ENCODE assay signal across 12 cellular contexts in the genomic region with DNA sequence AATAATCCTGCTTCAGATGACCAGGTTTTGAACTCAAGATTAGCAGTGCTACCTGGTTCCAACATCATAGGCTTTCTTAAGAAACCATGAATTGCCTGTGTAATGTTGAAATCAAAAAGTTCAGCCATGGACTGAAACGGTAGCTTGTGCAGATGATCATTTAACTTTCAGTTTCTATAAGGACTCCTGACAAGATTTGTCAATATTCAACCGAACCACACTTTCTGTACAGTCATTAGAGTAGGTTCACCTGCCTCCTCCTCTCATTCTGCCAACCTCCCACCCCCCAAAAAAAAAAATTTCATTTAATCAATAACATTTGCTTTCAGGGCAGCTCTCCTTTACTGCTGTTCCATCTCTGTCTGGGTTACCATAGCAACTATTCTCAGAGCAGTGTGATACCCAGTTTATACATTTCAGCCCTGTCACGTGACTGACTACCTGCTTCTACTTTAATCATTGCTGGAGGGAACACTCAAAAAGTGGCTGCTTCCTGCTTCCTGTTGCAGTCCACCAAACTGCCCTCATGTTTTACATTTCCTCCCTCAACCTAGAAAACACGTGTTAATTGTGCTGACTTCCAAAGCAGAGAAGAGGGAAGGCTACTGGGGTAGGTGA.
DNase-seq lines count a peak whose midpoint lies in the region; ATAC-seq and TF ChIP-seq lines count a peak whose summit lies in the region.
"Had no signal": no experiment of that assay in that cellular context is flagged by ENCODE, and none has a peak within 500 bp of the region (broad histone marks: within the 10 kb centered on the region; RNA-seq: fewer than 3 reads in every experiment).

No MANE protein-coding gene starts in this region.

- H3K4me1 ChIP-seq in smooth muscle cell (ENCODE audit: low read depth) (peaks cover 23% of the 10 kb centered on the region), heart left ventricle (no peaks in the 10 kb centered on the region), tibial nerve (no peaks in the 10 kb centered on the region)

- TF ChIP-seq EP300 in Ishikawa (IDR thresholded peaks at IDR 0.05; ENCODE audit: borderline replicate concordance) (no peak), tibial nerve (IDR thresholded peaks at IDR 0.05) (no peak)

- no peaks in the 10 kb centered on the region for H3K27me3 ChIP-seq in smooth muscle cell (ENCODE audit: low read depth)
- H3K27me3 ChIP-seq in heart left ventricle = no peaks in the 10 kb centered on the region
- no peaks in the 10 kb centered on the region for H3K27me3 ChIP-seq in tibial nerve

- no peaks in the 10 kb centered on the region for H3F3A ChIP-seq in smooth muscle cell (ENCODE audit: low read depth)

- TF ChIP-seq RAD21 in Ishikawa (IDR thresholded peaks at IDR 0.05; ENCODE audit: low read depth) = no peak

- H3K9ac ChIP-seq in smooth muscle cell (ENCODE audit: low read depth) = peak overlapping the region; percentile 61

- H3K4me3 ChIP-seq in smooth muscle cell (no peak overlapping the region), heart left ventricle (no peak overlapping the region), tibial nerve (no peak overlapping the region)

- no peaks in the 10 kb centered on the region for H4K20me1 ChIP-seq in smooth muscle cell (ENCODE audit: low read depth)

- peak overlapping the region; percentile 36 for H2AFZ ChIP-seq in smooth muscle cell (ENCODE audit: low read depth)

- H3K9me3 ChIP-seq in smooth muscle cell (replicated peaks; ENCODE audit: low read depth) (no peaks in the 10 kb centered on the region), heart left ventricle (no peaks in the 10 kb centered on the region), tibial nerve (no peaks in the 10 kb centered on the region)

- H3K36me3 ChIP-seq in smooth muscle cell (ENCODE audit: low read depth) (no peaks in the 10 kb centered on the region), heart left ventricle (no peaks in the 10 kb centered on the region), tibial nerve (no peaks in the 10 kb centered on the region)

- intact Hi-C loops in heart left ventricle (cut with DNase I) = loop anchor here in 1 of 10 donors (10.0 kb wide), 1 partner anchor 280 kb away; no protein-coding TSS in a partner anchor

- ATAC-seq in activated CD4-positive, CD25-positive, alpha-beta regulatory T cell treated with anti-CD3 and anti-CD28 coated beads, Interleukin-2, amount 50 U/mL, for 24 hours = peak; percentile 55 to 66
- ATAC-seq in HG02623 (IDR thresholded peaks at IDR 0.05; ENCODE audit: unreplicated experiment) (peak; percentile 91), heart left ventricle (no peak)

- no peak for DNase-seq in activated CD4-positive, CD25-positive, alpha-beta regulatory T cell (lab: John Stamatoyannopoulos, UW)
- DNase-seq in smooth muscle cell (lab: John Stamatoyannopoulos, UW; ENCODE audit: unreplicated experiment) (no peak), NCI-H2227 treated with DMSO at 0.1 percent for 48 hours (lab: John Stamatoyannopoulos, UW) (no peak), heart left ventricle (no peak), tibial nerve (ENCODE audit: low spot score in 2 of 2) (no peak)
- DNase-seq: activated CD8-positive, alpha-beta memory T cell treated with anti-CD3 and anti-CD28 coated beads for 24 hours; cortex of kidney; H7; NK-92 treated with Interleukin-12 subunit alpha and Interleukin-12 subunit beta, amount 100 ng/mL, for 24 hours had no signal

- TF ChIP-seq POLR2A in heart left ventricle (IDR thresholded peaks at IDR 0.05) (no peak), tibial nerve (IDR thresholded peaks at IDR 0.05) (no peak)

- no peaks in the 10 kb centered on the region for H3K79me2 ChIP-seq in smooth muscle cell (ENCODE audit: low read depth)

- TF ChIP-seq CTCF in smooth muscle cell (IDR thresholded peaks at IDR 0.05; ENCODE audit: borderline replicate concordance, insufficient read depth, poor library complexity, severe bottlenecking) (no peak), heart left ventricle (IDR thresholded peaks at IDR 0.05) (no peak), tibial nerve (IDR thresholded peaks at IDR 0.05) (no peak)

- H3K27ac ChIP-seq in smooth muscle cell (ENCODE audit: low read depth) (peak overlapping the region; percentile 82), heart left ventricle (no peak overlapping the region), tibial nerve (no peak overlapping the region)

- WGBS in smooth muscle cell (ENCODE audit: low lambda C conversion rate) = 76% methylated on average over 4 of the region's 4 CpGs
- 66 to 74% (median 72%) methylated on average over 4 of the region's 4 CpGs for WGBS in heart left ventricle, 4 donors
- 59 to 70% methylated on average over 4 of the region's 4 CpGs for WGBS in tibial nerve, 2 donors

- peak overlapping the region; percentile 29 for H3K4me2 ChIP-seq in smooth muscle cell

TF ChIP-seq in Ishikawa, 13 proteins besides CTCF, POLR2A, EP300 and RAD21:
- TF ChIP-seq, protein P1, sequence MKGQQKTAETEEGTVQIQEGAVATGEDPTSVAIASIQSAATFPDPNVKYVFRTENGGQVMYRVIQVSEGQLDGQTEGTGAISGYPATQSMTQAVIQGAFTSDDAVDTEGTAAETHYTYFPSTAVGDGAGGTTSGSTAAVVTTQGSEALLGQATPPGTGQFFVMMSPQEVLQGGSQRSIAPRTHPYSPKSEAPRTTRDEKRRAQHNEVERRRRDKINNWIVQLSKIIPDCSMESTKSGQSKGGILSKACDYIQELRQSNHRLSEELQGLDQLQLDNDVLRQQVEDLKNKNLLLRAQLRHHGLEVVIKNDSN (IDR thresholded peaks at IDR 0.05) = peak; percentile 54
- TF ChIP-seq TCF12 (IDR thresholded peaks at IDR 0.05; ENCODE audit: low read depth) = no peak

Comparison
In these comparisons a context has a peak if more than half of its experiments do, and no peak if none do; other contexts are left out.
1. ATAC-seq: peak in activated CD4-positive, CD25-positive, alpha-beta regulatory T cell treated with anti-CD3 and anti-CD28 coated beads, Interleukin-2, amount 50 U/mL, for 24 hours (2 of 2) and HG02623 (single experiment); none in heart left ventricle (0 of 4).